1 cellular context compared by ENCODE assay signal in genomic region chr7:134364619-134365037, GRCh38.
TF ChIP-seq lines count a peak whose summit lies in the region.

No MANE protein-coding gene starts in this region.

TF ChIP-seq in IMR-90, 13 proteins besides CTCF, POLR2A, EP300 and RAD21 (continued from another document):
- TF ChIP-seq, protein P1, sequence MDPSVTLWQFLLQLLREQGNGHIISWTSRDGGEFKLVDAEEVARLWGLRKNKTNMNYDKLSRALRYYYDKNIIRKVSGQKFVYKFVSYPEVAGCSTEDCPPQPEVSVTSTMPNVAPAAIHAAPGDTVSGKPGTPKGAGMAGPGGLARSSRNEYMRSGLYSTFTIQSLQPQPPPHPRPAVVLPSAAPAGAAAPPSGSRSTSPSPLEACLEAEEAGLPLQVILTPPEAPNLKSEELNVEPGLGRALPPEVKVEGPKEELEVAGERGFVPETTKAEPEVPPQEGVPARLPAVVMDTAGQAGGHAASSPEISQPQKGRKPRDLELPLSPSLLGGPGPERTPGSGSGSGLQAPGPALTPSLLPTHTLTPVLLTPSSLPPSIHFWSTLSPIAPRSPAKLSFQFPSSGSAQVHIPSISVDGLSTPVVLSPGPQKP (IDR thresholded peaks at IDR 0.05; ENCODE audit: borderline replicate concordance, low read depth, low read length), result no peak
- no peak for TF ChIP-seq NFE2L2 (IDR thresholded peaks at IDR 0.05; ENCODE audit: low read depth, low read length)
- no peak for TF ChIP-seq RFX5 (IDR thresholded peaks at IDR 0.05; ENCODE audit: low read depth, low read length)
- no peak for TF ChIP-seq CHD1 (IDR thresholded peaks at IDR 0.05; ENCODE audit: low read depth, low read length)
